Comparison of ENCODE assay signal across 9 cellular contexts in genomic region chr17:19370493-19370960, GRCh38. TPM values are rescaled to one million over a fixed set of nuclear protein-coding genes. Genes with fewer than 3 reads are reported as not detected.
A peak's percentile ranks its signal among the peaks of the same experiment; 100 is the strongest.
DNase-seq lines count a peak whose midpoint lies in the region; ATAC-seq, FAIRE-seq and TF ChIP-seq lines count a peak whose summit lies in the region.
"Had no signal": no experiment of that assay in that cellular context is flagged by ENCODE, and none has a peak within 500 bp of the region (broad histone marks: within the 10 kb centered on the region; RNA-seq: fewer than 3 reads in every experiment).

No MANE protein-coding gene starts in this region.

- H3K9me3 ChIP-seq in osteoblast (ENCODE audit: low read depth, low read length), result no peaks in the 10 kb centered on the region
- H3K9me3 ChIP-seq in hepatocyte (ENCODE audit: low read depth), result no peaks in the 10 kb centered on the region

- H3K27ac Mint-ChIP-seq in activated T-helper 2 cell treated with anti-CD3 and anti-CD28 coated beads, Interferon-gamma antibody, Interleukin-2, Interleukin-4, amounts not matched to agents 10 μg/mL and 5 μg/mL and 100 μg/mL, durations not matched to agents 14 hours and 24 hours and 36 hours, result peak overlapping the region; percentile 71

- H3K36me3 ChIP-seq in osteoblast (ENCODE audit: insufficient read depth, low read length), result no peaks in the 10 kb centered on the region
- no peaks in the 10 kb centered on the region for H3K36me3 ChIP-seq in hepatocyte (replicated peaks; ENCODE audit: insufficient read depth, low read depth)

- DNase-seq in GM19239 (ENCODE audit: insufficient read length, low spot score), result no peak
- no peak for DNase-seq in activated T-helper 2 cell treated with anti-CD3 and anti-CD28 coated beads, Interferon-gamma antibody, Interleukin-2, Interleukin-4, amounts not matched to agents 10 μg/mL and 5 μg/mL and 100 μg/mL, durations not matched to agents 14 hours and 24 hours and 36 hours (ENCODE audit: low spot score)
- DNase-seq in osteoblast (ENCODE audit: insufficient read length, low spot score, missing footprints), result peak; percentile 87
- no peak for DNase-seq in stimulated activated CD4-positive, alpha-beta T cell treated with anti-CD3 and anti-CD28 coated beads, Interleukin-4, amount 100 ng/mL, for 24 hours
- no peak for DNase-seq in HUDEP-2 (lab: John Stamatoyannopoulos, UW; ENCODE audit: unreplicated experiment in 76 of 76)
- DNase-seq in hepatocyte (ENCODE audit: low spot score), result no peak
- no peak for DNase-seq in frontal cortex (ENCODE audit: low spot score in 2 of 2)

- H3K79me2 ChIP-seq in osteoblast (ENCODE audit: insufficient read depth, low read length) (peaks cover 1% of the 10 kb centered on the region), hepatocyte (no peaks in the 10 kb centered on the region)

- H3K4me1 Mint-ChIP-seq in activated T-helper 2 cell treated with anti-CD3 and anti-CD28 coated beads, Interferon-gamma antibody, Interleukin-2, Interleukin-4, amounts not matched to agents 10 μg/mL and 5 μg/mL and 100 μg/mL, durations not matched to agents 14 hours and 24 hours and 36 hours (ENCODE audit: low read depth), result peaks cover 45% of the 10 kb centered on the region

- no peaks in the 10 kb centered on the region for H3K9me3 Mint-ChIP-seq in activated T-helper 2 cell treated with anti-CD3 and anti-CD28 coated beads, Interferon-gamma antibody, Interleukin-2, Interleukin-4, amounts not matched to agents 10 μg/mL and 5 μg/mL and 100 μg/mL, durations not matched to agents 14 hours and 24 hours and 36 hours

- H3K27me3 ChIP-seq in osteoblast (ENCODE audit: insufficient read depth, low read length) (no peaks in the 10 kb centered on the region), hepatocyte (no peaks in the 10 kb centered on the region)

- WGBS in hepatocyte (ENCODE audit: low lambda C conversion rate, missing lambda C conversion rate), result 76% methylated on average over 7 of the region's 7 CpGs

- H3K4me1 ChIP-seq in osteoblast (ENCODE audit: insufficient read depth, low read length), result peaks cover 5% of the 10 kb centered on the region
- H3K4me1 ChIP-seq in hepatocyte (ENCODE audit: insufficient read depth), result no peaks in the 10 kb centered on the region

- no peaks in the 10 kb centered on the region for H3K27me3 Mint-ChIP-seq in activated T-helper 2 cell treated with anti-CD3 and anti-CD28 coated beads, Interferon-gamma antibody, Interleukin-2, Interleukin-4, amounts not matched to agents 10 μg/mL and 5 μg/mL and 100 μg/mL, durations not matched to agents 14 hours and 24 hours and 36 hours (ENCODE audit: low read depth)

- peak overlapping the region; percentile 5 for H2AFZ ChIP-seq in osteoblast (ENCODE audit: low read length)
- no peak overlapping the region for H2AFZ ChIP-seq in hepatocyte

- peak; percentile 56 for ATAC-seq in HG03378 (IDR thresholded peaks at IDR 0.05; ENCODE audit: unreplicated experiment)

- TF ChIP-seq CTCF in osteoblast (IDR thresholded peaks at IDR 0.05; ENCODE audit: extremely low read depth, low read depth, low read length) (no peak), hepatocyte (IDR thresholded peaks at IDR 0.05; ENCODE audit: poor library complexity) (no peak)

- intact Hi-C loops in activated T-helper 2 cell treated with anti-CD3 and anti-CD28 coated beads, Interferon-gamma antibody, Interleukin-2, Interleukin-4, amounts not matched to agents 10 μg/mL and 5 μg/mL and 100 μg/mL, durations not matched to agents 14 hours and 24 hours and 36 hours (cut with micrococcal nuclease), result loop anchor here (10.0 kb wide), 2 partner anchors 274 to 394 kb away; partner anchors contain the start of gene ALDH3A2

- H3K4me2 ChIP-seq in osteoblast (ENCODE audit: insufficient read depth, low read length) (no peak overlapping the region), hepatocyte (no peak overlapping the region)

- H4K20me1 ChIP-seq in osteoblast (ENCODE audit: insufficient read depth, low read length) (no peaks in the 10 kb centered on the region), hepatocyte (ENCODE audit: insufficient read depth, poor library complexity, severe bottlenecking) (no peaks in the 10 kb centered on the region)

- H3K27ac ChIP-seq in osteoblast (ENCODE audit: low read depth, low read length), result no peak overlapping the region
- no peak overlapping the region for H3K27ac ChIP-seq in hepatocyte

- H3K4me3 ChIP-seq in osteoblast (ENCODE audit: insufficient read depth, low read length) (no peak overlapping the region), hepatocyte (no peak overlapping the region)

- peak overlapping the region; percentile 43 for H3K4me3 Mint-ChIP-seq in activated T-helper 2 cell treated with anti-CD3 and anti-CD28 coated beads, Interferon-gamma antibody, Interleukin-2, Interleukin-4, amounts not matched to agents 10 μg/mL and 5 μg/mL and 100 μg/mL, durations not matched to agents 14 hours and 24 hours and 36 hours (ENCODE audit: low read depth)

- no peaks in the 10 kb centered on the region for H3K36me3 Mint-ChIP-seq in activated T-helper 2 cell treated with anti-CD3 and anti-CD28 coated beads, Interferon-gamma antibody, Interleukin-2, Interleukin-4, amounts not matched to agents 10 μg/mL and 5 μg/mL and 100 μg/mL, durations not matched to agents 14 hours and 24 hours and 36 hours (ENCODE audit: low read depth)

- H3K9me2 ChIP-seq in hepatocyte (replicated peaks; ENCODE audit: insufficient read depth), result no peaks in the 10 kb centered on the region

- FAIRE-seq in GM19239 (lab: Jason Lieb, UNC) (peak; percentile 93), frontal cortex (lab: Jason Lieb, UNC) (no peak)

RNA-seq across cellular contexts. Expression of gene MAPK7, which starts 7.8 kb away (rescaled TPM):
- total RNA-seq in activated T-helper 2 cell treated with anti-CD3 and anti-CD28 coated beads, Interferon-gamma antibody, Interleukin-2, Interleukin-4, amounts not matched to agents 10 μg/mL and 5 μg/mL and 100 μg/mL, durations not matched to agents 14 hours and 24 hours and 36 hours, result 18.9 and 22.6 TPM in 2 replicates
- total RNA-seq in osteoblast (11.5 and 12.7 TPM in 2 replicates), hepatocyte (19.9 and 26.1 TPM in 2 replicates), frontal cortex (12.6 TPM)
- polyA plus RNA-seq in hepatocyte, result 36.9 and 49.0 TPM in 2 replicates

RNA-seq across cellular contexts. Expression of gene B9D1, which starts 8.0 kb away (rescaled TPM):
- total RNA-seq in activated T-helper 2 cell treated with anti-CD3 and anti-CD28 coated beads, Interferon-gamma antibody, Interleukin-2, Interleukin-4, amounts not matched to agents 10 μg/mL and 5 μg/mL and 100 μg/mL, durations not matched to agents 14 hours and 24 hours and 36 hours, result 6.7 TPM in 2 replicates
- total RNA-seq in osteoblast (20.6 and 21.0 TPM in 2 replicates), hepatocyte (19.0 and 29.6 TPM in 2 replicates), frontal cortex (12.6 TPM)
- 30.8 and 51.3 TPM in 2 replicates for polyA plus RNA-seq in hepatocyte

RNA-seq across cellular contexts. Expression of gene MFAP4, which starts 16.5 kb away (rescaled TPM):
- total RNA-seq in activated T-helper 2 cell treated with anti-CD3 and anti-CD28 coated beads, Interferon-gamma antibody, Interleukin-2, Interleukin-4, amounts not matched to agents 10 μg/mL and 5 μg/mL and 100 μg/mL, durations not matched to agents 14 hours and 24 hours and 36 hours, result not detected in 2 replicates
- total RNA-seq in osteoblast (3.6 and 3.8 TPM in 2 replicates), hepatocyte (360 and 362 TPM in 2 replicates), frontal cortex (0.82 TPM)
- 739 and 801 TPM in 2 replicates for polyA plus RNA-seq in hepatocyte
- total RNA-seq: NCI-H460 had no signal

RNA-seq across cellular contexts. Expression of gene RNF112, which starts 40.5 kb away (rescaled TPM):
- 0.16 and 0.32 TPM in 2 replicates for total RNA-seq in activated T-helper 2 cell treated with anti-CD3 and anti-CD28 coated beads, Interferon-gamma antibody, Interleukin-2, Interleukin-4, amounts not matched to agents 10 μg/mL and 5 μg/mL and 100 μg/mL, durations not matched to agents 14 hours and 24 hours and 36 hours
- total RNA-seq in osteoblast (0.29 and 0.36 TPM in 2 replicates), hepatocyte (5.4 and 7.8 TPM in 2 replicates), frontal cortex (26.1 TPM)
- 8.6 and 11.3 TPM in 2 replicates for polyA plus RNA-seq in hepatocyte

Comparison
In these comparisons a context has a peak if more than half of its experiments do, and no peak if none do; other contexts are left out.
1. RNA of gene MFAP4, which starts 16.5 kb away (total RNA-seq): 360 to 362 TPM in hepatocyte; 3.6 to 3.8 TPM in osteoblast, 0.82 TPM in frontal cortex (single experiment) and not detected in activated T-helper 2 cell treated with anti-CD3 and anti-CD28 coated beads, Interferon-gamma antibody, Interleukin-2, Interleukin-4, amounts not matched to agents 10 μg/mL and 5 μg/mL and 100 μg/mL, durations not matched to agents 14 hours and 24 hours and 36 hours; every median in the first group is over 10 times any median in the second.